Comparison of ENCODE assay signal across 9 cellular contexts in genomic region chr5:169980418-169981053, GRCh38. TPM values are rescaled to one million over a fixed set of nuclear protein-coding genes. Genes with fewer than 3 reads are reported as not detected.
DNase-seq lines count a peak whose midpoint lies in the region; ATAC-seq and TF ChIP-seq lines count a peak whose summit lies in the region.
"Had no signal": no experiment of that assay in that cellular context is flagged by ENCODE, and none has a peak within 500 bp of the region (broad histone marks: within the 10 kb centered on the region; RNA-seq: fewer than 3 reads in every experiment).

Gene INSYN2B, minus strand, starts transcription at chr5:169980495. Its CDS starts 96,597 bp downstream, at chr5:169883898.

- no peaks in the 10 kb centered on the region for H3K36me3 Mint-ChIP-seq in glutamatergic neuron (ENCODE audit: unreplicated experiment)
- H3K36me3 Mint-ChIP-seq in osteocyte (ENCODE audit: unreplicated experiment), result no peaks in the 10 kb centered on the region

- ATAC-seq in GM21723 (IDR thresholded peaks at IDR 0.05; ENCODE audit: unreplicated experiment) (peak; percentile 60), HG03439 (IDR thresholded peaks at IDR 0.05; ENCODE audit: unreplicated experiment) (no peak), GM21576 (IDR thresholded peaks at IDR 0.05; ENCODE audit: unreplicated experiment) (no peak)

- peak; percentile 87 for DNase-seq in EL
- peak; percentile 15 for DNase-seq in NCI-H1436 treated with DMSO at 0.1 percent for 48 hours (lab: John Stamatoyannopoulos, UW)
- peak; percentile 29 to 40 for DNase-seq in activated CD4-positive, alpha-beta T cell treated with anti-CD3 and anti-CD28 coated beads, Interleukin-2, amount 50 U/mL, for 48 hours
- DNase-seq in glutamatergic neuron, result peak; percentile 81
- DNase-seq in osteocyte (ENCODE audit: extremely low spot score, unreplicated experiment), result peak; percentile 94
- DNase-seq: activated naive CD8-positive, alpha-beta T cell treated with anti-CD3 and anti-CD28 coated beads, Interleukin-2, amount 10 ng/mL, durations not matched to agents 7 days and 5 days had no signal

- no peak within 1 kb of the TSS for H3K27ac Mint-ChIP-seq in glutamatergic neuron (ENCODE audit: unreplicated experiment)
- H3K27ac Mint-ChIP-seq in osteocyte (ENCODE audit: unreplicated experiment), result peak within 1 kb of the TSS; percentile 76
- H3K27ac Mint-ChIP-seq: activated naive CD8-positive, alpha-beta T cell treated with anti-CD3 and anti-CD28 coated beads, Interleukin-2, amount 10 ng/mL, durations not matched to agents 7 days and 5 days had no signal

- TF ChIP-seq CTCF in glutamatergic neuron (IDR thresholded peaks at IDR 0.05; ENCODE audit: partially characterized antibody, unreplicated experiment) (peak; percentile 86), osteocyte (IDR thresholded peaks at IDR 0.05) (peak; percentile 87)

- peak within 1 kb of the TSS; percentile 47 for H3K4me3 Mint-ChIP-seq in glutamatergic neuron (ENCODE audit: unreplicated experiment)
- peak within 1 kb of the TSS; percentile 78 for H3K4me3 Mint-ChIP-seq in osteocyte (ENCODE audit: unreplicated experiment)
- H3K4me3 Mint-ChIP-seq: activated naive CD8-positive, alpha-beta T cell treated with anti-CD3 and anti-CD28 coated beads, Interleukin-2, amount 10 ng/mL, durations not matched to agents 7 days and 5 days had no signal

- peaks cover 13% of the 10 kb centered on the region for H3K4me1 Mint-ChIP-seq in glutamatergic neuron (ENCODE audit: low read depth, unreplicated experiment)
- H3K4me1 Mint-ChIP-seq in osteocyte (ENCODE audit: unreplicated experiment), result peaks cover 45% of the 10 kb centered on the region

- H3K27me3 Mint-ChIP-seq in glutamatergic neuron (ENCODE audit: unreplicated experiment) (peaks cover 2% of the 10 kb centered on the region), osteocyte (ENCODE audit: unreplicated experiment) (no peaks in the 10 kb centered on the region)
- H3K27me3 Mint-ChIP-seq: activated naive CD8-positive, alpha-beta T cell treated with anti-CD3 and anti-CD28 coated beads, Interleukin-2, amount 10 ng/mL, durations not matched to agents 7 days and 5 days had no signal

- H3K9me3 Mint-ChIP-seq in glutamatergic neuron (ENCODE audit: unreplicated experiment), result no peaks in the 10 kb centered on the region
- H3K9me3 Mint-ChIP-seq in osteocyte (ENCODE audit: unreplicated experiment), result no peaks in the 10 kb centered on the region
- H3K9me3 Mint-ChIP-seq: activated naive CD8-positive, alpha-beta T cell treated with anti-CD3 and anti-CD28 coated beads, Interleukin-2, amount 10 ng/mL, durations not matched to agents 7 days and 5 days had no signal

RNA-seq across cellular contexts. Expression of gene INSYN2B, which starts in this region (rescaled TPM):
- total RNA-seq in glutamatergic neuron (ENCODE audit: unreplicated experiment) (not detected), osteocyte (2.7 and 3.1 TPM in 2 replicates)
- total RNA-seq: activated naive CD8-positive, alpha-beta T cell treated with anti-CD3 and anti-CD28 coated beads, Interleukin-2, amount 10 ng/mL, durations not matched to agents 7 days and 5 days had no signal

Comparison
In these comparisons a context has a peak if more than half of its experiments do, and no peak if none do; other contexts are left out.
1. Peak in DNase-seq in glutamatergic neuron; RNA of the gene not detected or under 1 TPM.
2. DNase-seq: peak in every context shown above with its lines; median percentile 94 in osteocyte; 87 in EL; 81 in glutamatergic neuron; 34 in activated CD4-positive, alpha-beta T cell treated with anti-CD3 and anti-CD28 coated beads, Interleukin-2, amount 50 U/mL, for 48 hours; 15 in NCI-H1436 treated with DMSO at 0.1 percent for 48 hours.